Comparison of ENCODE assay signal across 1 cellular context in the genomic region with DNA sequence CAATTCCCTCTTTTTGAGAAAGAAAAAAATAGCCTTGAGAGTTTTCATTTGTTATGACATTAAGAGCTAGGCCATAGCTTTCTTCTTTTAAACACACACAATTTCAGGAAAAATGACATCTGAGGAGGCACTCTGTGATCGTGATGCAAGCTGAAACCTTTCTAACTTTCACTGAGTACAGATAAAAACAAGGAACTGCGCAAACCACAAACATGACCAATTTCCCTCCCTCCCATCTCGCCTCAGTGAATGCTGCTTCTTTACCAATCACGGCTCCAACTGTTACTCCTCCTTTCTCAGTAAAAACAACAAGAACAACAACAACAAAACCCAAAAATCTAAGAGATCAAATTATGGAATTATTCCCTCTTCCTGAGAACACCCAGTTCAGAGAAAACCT.
TF ChIP-seq lines count a peak whose summit lies in the region.

No MANE protein-coding gene starts in this region.

TF ChIP-seq in SK-N-SH treated with all-trans-retinoic acid at 6 μM for 48 hours, 23 proteins besides CTCF, POLR2A, EP300 and RAD21 (continued from another document):
- TF ChIP-seq, protein P1, sequence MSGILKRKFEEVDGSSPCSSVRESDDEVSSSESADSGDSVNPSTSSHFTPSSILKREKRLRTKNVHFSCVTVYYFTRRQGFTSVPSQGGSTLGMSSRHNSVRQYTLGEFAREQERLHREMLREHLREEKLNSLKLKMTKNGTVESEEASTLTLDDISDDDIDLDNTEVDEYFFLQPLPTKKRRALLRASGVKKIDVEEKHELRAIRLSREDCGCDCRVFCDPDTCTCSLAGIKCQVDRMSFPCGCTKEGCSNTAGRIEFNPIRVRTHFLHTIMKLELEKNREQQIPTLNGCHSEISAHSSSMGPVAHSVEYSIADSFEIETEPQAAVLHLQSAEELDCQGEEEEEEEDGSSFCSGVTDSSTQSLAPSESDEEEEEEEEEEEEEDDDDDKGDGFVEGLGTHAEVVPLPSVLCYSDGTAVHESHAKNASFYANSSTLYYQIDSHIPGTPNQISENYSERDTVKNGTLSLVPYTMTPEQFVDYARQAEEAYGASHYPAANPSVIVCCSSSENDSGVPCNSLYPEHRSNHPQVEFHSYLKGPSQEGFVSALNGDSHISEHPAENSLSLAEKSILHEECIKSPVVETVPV (CRISPR knock-in tag; IDR thresholded peaks at IDR 0.05) = no peak
- TF ChIP-seq ARNTL (CRISPR knock-in tag; IDR thresholded peaks at IDR 0.05; ENCODE audit: borderline replicate concordance, low read depth) = no peak
- no peak for TF ChIP-seq ZNF565 (CRISPR knock-in tag; conservative IDR thresholded peaks at IDR 0.05; ENCODE audit: low read depth)
- TF ChIP-seq ZNF8 (CRISPR knock-in tag; IDR thresholded peaks at IDR 0.05) = no peak
- no peak for TF ChIP-seq BACH2 (CRISPR knock-in tag; IDR thresholded peaks at IDR 0.05; ENCODE audit: borderline replicate concordance)
- TF ChIP-seq GLIS3 (CRISPR knock-in tag; IDR thresholded peaks at IDR 0.05) = no peak
